15 cellular contexts compared by ENCODE assay signal in the genomic region with DNA sequence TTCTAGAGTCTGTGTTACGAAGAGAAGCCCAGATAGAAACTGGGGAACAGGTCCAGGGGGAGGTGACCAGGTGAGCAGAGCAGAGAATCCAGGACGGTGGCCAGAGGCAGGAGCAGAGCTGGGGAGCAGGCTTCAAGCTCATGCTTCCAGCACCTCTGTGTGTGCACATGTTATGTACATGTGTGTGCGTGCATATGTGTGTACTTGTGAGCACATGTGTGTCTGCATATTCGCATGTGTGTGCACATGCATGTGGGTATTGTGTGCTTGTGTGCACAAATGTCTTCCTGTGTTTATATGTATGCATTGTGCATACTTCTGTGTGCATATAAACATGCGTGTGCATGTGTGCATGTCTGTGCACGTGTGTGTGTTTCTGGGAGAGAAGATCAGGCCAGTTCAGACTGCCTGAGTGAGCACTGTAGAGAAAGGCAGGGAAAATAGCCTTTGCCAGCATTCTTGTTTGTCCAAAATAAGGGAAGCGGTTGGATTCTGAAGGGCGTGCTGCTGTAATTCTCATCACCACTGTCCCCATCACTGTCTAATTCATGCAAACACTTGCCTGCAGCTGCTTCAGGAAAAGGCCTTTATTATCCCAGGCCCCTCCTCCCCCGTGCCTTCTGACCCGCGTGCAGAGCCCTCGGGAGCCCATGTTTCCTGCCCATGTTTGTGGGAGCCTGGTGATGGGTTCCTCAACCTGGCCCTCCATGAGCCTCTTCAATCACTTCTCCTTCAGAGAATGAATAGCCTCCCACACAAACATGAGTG.
A peak's percentile ranks its signal among the peaks of the same experiment; 100 is the strongest.
DNase-seq lines count a peak whose midpoint lies in the region; ATAC-seq and TF ChIP-seq lines count a peak whose summit lies in the region.
"Had no signal": no experiment of that assay in that cellular context is flagged by ENCODE, and none has a peak within 500 bp of the region (broad histone marks: within the 10 kb centered on the region; RNA-seq: fewer than 3 reads in every experiment).

No MANE protein-coding gene starts in this region.

- no peak for ATAC-seq in GM19035 (IDR thresholded peaks at IDR 0.05; ENCODE audit: unreplicated experiment)

- no peak overlapping the region for H3K9ac ChIP-seq in BLaER1

- H3K27me3 Mint-ChIP-seq in brain: peaks cover 4% of the 10 kb centered on the region

- DNase-seq in islet precursor cell: peak; percentile 46
- DNase-seq in pons (ENCODE audit: low spot score): peak; percentile 69
- DNase-seq in stimulated activated CD4-positive, alpha-beta T cell treated with anti-CD3 and anti-CD28 coated beads, Interleukin-4, amount 100 ng/mL, for 1 hour: no peak
- DNase-seq in NCI-H82 treated with DMSO at 0.1 percent for 48 hours (lab: John Stamatoyannopoulos, UW; ENCODE audit: unreplicated experiment): no peak
- DNase-seq: ACHN, EL, Karpas-422, MM.1S, NCI-H1105 treated with DMSO at 0.1 percent for 48 hours, NCI-H187 treated with DMSO at 0.1 percent for 48 hours, NCI-H524 treated with DMSO at 0.1 percent for 48 hours, PC-9 had no signal

- no peaks in the 10 kb centered on the region for H3K9me3 ChIP-seq in BLaER1

- H3K36me3 ChIP-seq in BLaER1: no peaks in the 10 kb centered on the region

- no peak overlapping the region for H3K27ac ChIP-seq in BLaER1
- H3K27ac ChIP-seq: PC-9 had no signal

- H3K4me2 ChIP-seq in BLaER1: peak overlapping the region; percentile 62
- H3K4me2 ChIP-seq: PC-9 had no signal

- H3K9me3 Mint-ChIP-seq in brain: peaks cover 0 to 5% (median 0%) of the 10 kb centered on the region in 5 experiments

- no peak for TF ChIP-seq CTCF in brain (conservative IDR thresholded peaks at IDR 0.05)

- no peak overlapping the region for H3K4me3 ChIP-seq in BLaER1
- H3K4me3 ChIP-seq: PC-9 had no signal

- no peaks in the 10 kb centered on the region for H3K27me3 ChIP-seq in BLaER1

- H3K27ac Mint-ChIP-seq in brain: peak overlapping the region; percentile 45 to 90 (median 76)

- no peak overlapping the region for H3K4me3 Mint-ChIP-seq in brain

- H3K36me3 Mint-ChIP-seq in brain: no peaks in the 10 kb centered on the region

- no peaks in the 10 kb centered on the region for H4K20me1 ChIP-seq in BLaER1

- H3K4me1 ChIP-seq in BLaER1: peaks cover 28% of the 10 kb centered on the region

- peaks cover 79% of the 10 kb centered on the region for H3K4me1 Mint-ChIP-seq in brain

Comparison
In these comparisons a context has a peak if more than half of its experiments do, and no peak if none do; other contexts are left out.
1. DNase-seq: peak in islet precursor cell (single experiment) and pons (single experiment); none in stimulated activated CD4-positive, alpha-beta T cell treated with anti-CD3 and anti-CD28 coated beads, Interleukin-4, amount 100 ng/mL, for 1 hour (single experiment) and NCI-H82 treated with DMSO at 0.1 percent for 48 hours (single experiment).